ENCODE assay signal across 7 cellular contexts in genomic region chr13:33745370-33746324, GRCh38.
DNase-seq lines count a peak whose midpoint lies in the region; ATAC-seq and TF ChIP-seq lines count a peak whose summit lies in the region.

No MANE protein-coding gene starts in this region.

- peak in 1 of 3 experiments; percentile 9 for TF ChIP-seq CTCF in testis (IDR thresholded peaks at IDR 0.05)

- peak overlapping the region in 1 of 2 donors; percentile 15 for H3K27ac ChIP-seq in testis

- DNase-seq in NCI-H69 (lab: John Stamatoyannopoulos, UW) (peak; percentile 86), testis (peak; percentile 33), EL (no peak)
- no peak for DNase-seq in stimulated activated CD4-positive, alpha-beta T cell treated with anti-CD3 and anti-CD28 coated beads, Interleukin-1b, Interleukin-23, amount 100 ng/mL, for 48 hours
- DNase-seq in stimulated activated naive CD8-positive, alpha-beta T cell treated with anti-CD3 and anti-CD28 coated beads, Interleukin-15, Interleukin-2, amounts not matched to agents 100 U/mL and 50 U/mL, for 24 hours: no peak

- no peaks in the 10 kb centered on the region for H3K36me3 ChIP-seq in testis (ENCODE audit: low read depth, missing control alignments)

- ATAC-seq in GM19452 (IDR thresholded peaks at IDR 0.05; ENCODE audit: unreplicated experiment) (peak; percentile 54), HG03103 (IDR thresholded peaks at IDR 0.05; ENCODE audit: low read depth, unreplicated experiment) (peak; percentile 42)
- no peak for ATAC-seq in stimulated activated naive CD8-positive, alpha-beta T cell treated with anti-CD3 and anti-CD28 coated beads, Interleukin-15, Interleukin-2, amounts not matched to agents 100 U/mL and 50 U/mL, for 24 hours

- no peaks in the 10 kb centered on the region for H3K9me3 ChIP-seq in testis

- intact Hi-C loops in testis (cut with DNase I; ENCODE audit: low total_unique reads): no loop called here

- H3K27me3 ChIP-seq in testis: no peaks in the 10 kb centered on the region

- no peak for TF ChIP-seq POLR2A in testis (IDR thresholded peaks at IDR 0.05)

- no peak overlapping the region for H3K4me3 ChIP-seq in testis

- WGBS in testis, 2 donors: 65 to 66% methylated on average over 7 of the region's 7 CpGs

- H3K4me1 ChIP-seq in testis: peaks cover 3% of the 10 kb centered on the region

Comparison
In these comparisons a context has a peak if more than half of its experiments do, and no peak if none do; other contexts are left out.
1. DNase-seq: peak in NCI-H69 (single experiment) and testis (single experiment); none in stimulated activated CD4-positive, alpha-beta T cell treated with anti-CD3 and anti-CD28 coated beads, Interleukin-1b, Interleukin-23, amount 100 ng/mL, for 48 hours (single experiment), stimulated activated naive CD8-positive, alpha-beta T cell treated with anti-CD3 and anti-CD28 coated beads, Interleukin-15, Interleukin-2, amounts not matched to agents 100 U/mL and 50 U/mL, for 24 hours (single experiment) and EL (single experiment).